In genomic region chr2:233353101-233353768, GRCh38 we compare ENCODE assay signal across 9 cellular contexts. TPM values are rescaled to one million over a fixed set of nuclear protein-coding genes. Genes with fewer than 3 reads are reported as not detected.
DNase-seq lines count a peak whose midpoint lies in the region; ATAC-seq and TF ChIP-seq lines count a peak whose summit lies in the region.
"Had no signal": no experiment of that assay in that cellular context is flagged by ENCODE, and none has a peak within 500 bp of the region (broad histone marks: within the 10 kb centered on the region; RNA-seq: fewer than 3 reads in every experiment).

No MANE protein-coding gene starts in this region.

- H3K9ac ChIP-seq in iPS-20b (ENCODE audit: low read depth, low read length), result peak overlapping the region; percentile 69; the same call in 1 of the 2 replicates

- peak overlapping the region; percentile 80 for H3K27ac Mint-ChIP-seq in activated CD4-positive, alpha-beta T cell treated with anti-CD3 and anti-CD28 coated beads for 36 hours
- H3K27ac Mint-ChIP-seq in WTC11, result no peak overlapping the region

- TF ChIP-seq CTCF in WTC11 (IDR thresholded peaks at IDR 0.05) (no peak), suprapubic skin (IDR thresholded peaks at IDR 0.05) (no peak)

- ATAC-seq in activated CD4-positive, alpha-beta T cell treated with anti-CD3 and anti-CD28 coated beads for 36 hours, result no peak
- ATAC-seq in WTC11, result no peak; the same call in 1 of the 2 replicates

- peaks cover 56% of the 10 kb centered on the region for H3K4me1 Mint-ChIP-seq in activated CD4-positive, alpha-beta T cell treated with anti-CD3 and anti-CD28 coated beads for 36 hours
- H3K4me1 Mint-ChIP-seq in WTC11, result peaks cover 27% of the 10 kb centered on the region

- no peaks in the 10 kb centered on the region for H3K9me3 ChIP-seq in iPS-20b (ENCODE audit: insufficient read depth, low read depth, low read length)
- no peaks in the 10 kb centered on the region for H3K9me3 ChIP-seq in suprapubic skin

- peaks cover 26% of the 10 kb centered on the region for H3K36me3 Mint-ChIP-seq in activated CD4-positive, alpha-beta T cell treated with anti-CD3 and anti-CD28 coated beads for 36 hours (ENCODE audit: low read depth)
- H3K36me3 Mint-ChIP-seq in WTC11, result peaks cover 3% of the 10 kb centered on the region; the same call in 1 of the 2 replicates

- no peaks in the 10 kb centered on the region for H3K9me3 Mint-ChIP-seq in activated CD4-positive, alpha-beta T cell treated with anti-CD3 and anti-CD28 coated beads for 36 hours (ENCODE audit: low read depth)
- H3K9me3 Mint-ChIP-seq in WTC11, result peaks cover 9% of the 10 kb centered on the region

- POLR2A ChIA-PET in activated CD4-positive, alpha-beta T cell treated with anti-CD3 and anti-CD28 coated beads for 36 hours (lab: Charles Lee), result interaction anchor here (0.8 kb wide), 1 partner anchor 13 kb away, joined by 4 read pairs; no protein-coding TSS in a partner anchor
- POLR2A ChIA-PET in WTC11 (lab: Charles Lee), result interaction anchor here (0.5 kb wide), 1 partner anchor 205 kb away, joined by 4 read pairs; no protein-coding TSS in a partner anchor

- 48% methylated on average over 11 of the region's 22 CpGs for WGBS in suprapubic skin

- H3K27me3 ChIP-seq in iPS-20b (ENCODE audit: insufficient read depth, low read length), result peaks cover 35% of the 10 kb centered on the region
- peaks cover 4% of the 10 kb centered on the region for H3K27me3 ChIP-seq in suprapubic skin

- CTCF ChIA-PET in activated CD4-positive, alpha-beta T cell treated with anti-CD3 and anti-CD28 coated beads for 36 hours (lab: Charles Lee), result interaction anchor here (0.7 to 1.5 kb wide), 8 partner anchors 10 to 90 kb away, joined by 3 to 7 read pairs (median 4); no protein-coding TSS in a partner anchor
- CTCF ChIA-PET in WTC11 (lab: Charles Lee), result interaction anchor here (0.6 to 2.1 kb wide), 33 partner anchors 10 to 1519 kb away, joined by 3 to 34 read pairs (median 4); partner anchors contain the start of gene SAG

- peak overlapping the region; percentile 85 for H3K4me3 Mint-ChIP-seq in activated CD4-positive, alpha-beta T cell treated with anti-CD3 and anti-CD28 coated beads for 36 hours
- peak overlapping the region; percentile 94 for H3K4me3 Mint-ChIP-seq in WTC11

- no peak for DNase-seq in activated CD4-positive, alpha-beta T cell treated with anti-CD3 and anti-CD28 coated beads for 36 hours
- DNase-seq in activated CD4-positive, alpha-beta T cell treated with anti-CD3 and anti-CD28 coated beads for 1 hour, result no peak
- no peak for DNase-seq in WTC11 (ENCODE audit: low spot score)
- DNase-seq in suprapubic skin (ENCODE audit: low spot score in 2 of 2), result no peak
- DNase-seq in kidney glomerular epithelial cell (lab: John Stamatoyannopoulos, UW), result no peak
- no peak for DNase-seq in cerebellar nuclear complex (lab: John Stamatoyannopoulos, UW)
- no peak for DNase-seq in posterior vena cava (ENCODE audit: low spot score)
- DNase-seq: ACHN had no signal

- TF ChIP-seq EP300 in suprapubic skin (IDR thresholded peaks at IDR 0.05), result no peak

- H3K4me3 ChIP-seq in iPS-20b (ENCODE audit: low read length), result peak overlapping the region; percentile 81
- H3K4me3 ChIP-seq in suprapubic skin, result peak overlapping the region; percentile 50

- H3K36me3 ChIP-seq in iPS-20b (ENCODE audit: insufficient read depth, low read depth, low read length), result peaks cover 3% of the 10 kb centered on the region; the same call in 1 of the 2 replicates
- no peaks in the 10 kb centered on the region for H3K36me3 ChIP-seq in suprapubic skin

- TF ChIP-seq POLR2A in suprapubic skin (IDR thresholded peaks at IDR 0.05), result no peak

- H3K4me1 ChIP-seq in iPS-20b (ENCODE audit: insufficient read depth, low read length) (peaks cover 5% of the 10 kb centered on the region; the same call in 1 of the 2 replicates), suprapubic skin (peaks cover 35% of the 10 kb centered on the region)

- intact Hi-C loops in activated CD4-positive, alpha-beta T cell treated with anti-CD3 and anti-CD28 coated beads for 36 hours (cut with DNase I, micrococcal nuclease), result loop anchor here (5.0 kb wide), 5 partner anchors 34 to 1571 kb away; partner anchors contain the start of genes ATG16L1 (in 1 of the 2), INPP5D (in 1 of the 2) and PDE6D (in 1 of the 2)
- intact Hi-C loops in posterior vena cava (cut with DNase I), result loop anchor here (5.0 to 10.0 kb wide), 2 partner anchors 92 to 94 kb away; no protein-coding TSS in a partner anchor

- no peak overlapping the region for H3K27ac ChIP-seq in iPS-20b (ENCODE audit: low read length)
- no peak overlapping the region for H3K27ac ChIP-seq in suprapubic skin

- H3K27me3 Mint-ChIP-seq in activated CD4-positive, alpha-beta T cell treated with anti-CD3 and anti-CD28 coated beads for 36 hours, result no peaks in the 10 kb centered on the region
- peaks cover 36% of the 10 kb centered on the region for H3K27me3 Mint-ChIP-seq in WTC11 (ENCODE audit: low read depth)

TF ChIP-seq in WTC11, 78 proteins besides CTCF, POLR2A, EP300 and RAD21:
- TF ChIP-seq RELA (CRISPR knock-in tag; IDR thresholded peaks at IDR 0.05; ENCODE audit: borderline replicate concordance) (no peak), ZBTB21 (CRISPR knock-in tag; IDR thresholded peaks at IDR 0.05; ENCODE audit: borderline replicate concordance) (no peak)

RNA-seq across cellular contexts. Expression of gene DGKD, which starts 1.1 kb away (rescaled TPM):
- total RNA-seq in activated CD4-positive, alpha-beta T cell treated with anti-CD3 and anti-CD28 coated beads for 36 hours, result 10 to 100 TPM; 57.0 to 62.6 TPM
- total RNA-seq in WTC11 (2021), result 30.6 to 41.4 TPM (median 31.9 TPM) in 3 replicates
- 10 to 100 TPM in 2 of 4 donors, 1 to 10 TPM in 2; 7.0 to 55.4 (median 10.9) TPM for total RNA-seq in suprapubic skin
- 10 to 100 TPM; 38.1 to 40.3 TPM for total RNA-seq in posterior vena cava

RNA-seq across cellular contexts. Expression of gene SAG, which starts 45.6 kb away (rescaled TPM):
- under 1 TPM in 1 of 2 experiments, not detected in 1; 0.39 TPM for total RNA-seq in activated CD4-positive, alpha-beta T cell treated with anti-CD3 and anti-CD28 coated beads for 36 hours
- total RNA-seq in WTC11 (2021), result 0.14 TPM in 1 of 3 replicates, not detected in the others
- total RNA-seq in suprapubic skin, result not detected
- total RNA-seq in posterior vena cava, result not detected
